8 cellular contexts compared by ENCODE assay signal in the genomic region with DNA sequence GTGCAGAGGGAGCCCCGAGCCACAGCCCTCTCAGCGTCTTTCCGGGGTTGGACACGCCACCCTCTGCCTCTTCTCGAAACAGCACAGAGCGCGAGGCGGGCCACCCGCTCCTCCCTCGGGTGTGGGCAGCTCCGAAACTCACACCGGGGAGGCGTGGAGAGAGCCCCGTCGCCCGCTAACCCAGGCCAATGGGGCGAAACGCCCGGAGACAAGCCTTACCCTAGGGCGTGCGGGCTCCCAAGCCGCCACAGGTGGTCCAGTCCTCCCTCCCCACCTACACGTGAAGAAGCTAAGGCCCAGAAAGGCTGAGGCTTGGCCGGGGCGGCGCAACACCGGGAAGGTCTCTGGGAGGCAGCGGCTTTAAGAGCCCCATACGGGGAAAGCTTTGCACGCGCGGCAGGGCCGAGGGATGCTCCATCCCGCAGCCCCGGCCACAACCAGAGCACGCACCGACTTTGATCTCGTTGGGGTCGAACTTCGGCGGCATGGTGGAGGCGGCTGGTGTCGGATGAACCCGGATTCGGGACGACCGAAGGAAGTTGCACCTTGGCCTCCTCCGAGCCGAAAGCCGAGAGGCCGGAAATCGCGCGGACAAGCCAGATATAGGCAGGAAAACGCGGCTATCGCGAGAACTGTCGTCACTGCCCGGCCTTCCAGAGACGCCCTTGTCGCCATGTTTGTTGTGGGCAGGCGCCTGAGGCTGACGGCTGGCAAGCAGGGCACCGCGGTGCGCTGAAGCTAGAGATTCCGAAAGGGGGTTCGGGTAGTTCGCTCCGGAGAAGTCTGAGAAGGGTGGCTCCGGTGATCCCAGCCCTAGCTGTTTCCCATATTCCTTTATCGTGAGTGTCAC. TPM values are rescaled to one million over a fixed set of nuclear protein-coding genes. Genes with fewer than 3 reads are reported as not detected.
DNase-seq lines count a peak whose midpoint lies in the region; ATAC-seq and TF ChIP-seq lines count a peak whose summit lies in the region.

A gene (plus strand): TSS at position 680 of the 850 bp plus-strand sequence. CDS start 3,018 bp downstream, outside the sequence.
A gene (minus strand): TSS at position 576 of the 850 bp plus-strand sequence. CDS start 89 bp downstream, at position 487.

- POLR2A ChIA-PET in PC-9 (lab: Charles Lee; ENCODE audit: unreplicated experiment), result interaction anchor here (0.6 to 1.2 kb wide), 6 partner anchors 27 to 1884 kb away, joined by 3 read pairs; a partner anchor contains a TSS

- H3K36me3 ChIP-seq in PC-9 (ENCODE audit: low read depth) (peaks cover 49% of the 10 kb centered on the region), mucosa of rectum (ENCODE audit: control insufficient read depth in 2 of 2, insufficient read depth in 2 of 2, low read length in 2 of 2) (peaks cover 41 to 43% of the 10 kb centered on the region in 2 donors)

- peaks cover 43% of the 10 kb centered on the region for H4K20me1 ChIP-seq in PC-9 (ENCODE audit: insufficient read depth)

- H3K4me2 ChIP-seq in PC-9, result peak within 1 kb of the TSS; percentile 98

- ATAC-seq in GM21619 (IDR thresholded peaks at IDR 0.05; ENCODE audit: unreplicated experiment), result peak; percentile 60

- in situ Hi-C loops in KBM-7 (cut with MboI; ENCODE audit: low pct_unique_long_range_greater_than_20kb, low sequenced_read_pairs), result no loop called here

- no peaks in the 10 kb centered on the region for H3K27me3 ChIP-seq in PC-9 (ENCODE audit: insufficient read depth, low read depth)
- no peaks in the 10 kb centered on the region for H3K27me3 ChIP-seq in mucosa of rectum (ENCODE audit: control insufficient read depth in 2 of 2, insufficient read depth in 2 of 2, low read length in 2 of 2)

- H3K9ac ChIP-seq in mucosa of rectum (ENCODE audit: low read depth in 1 of 2, low read length in 2 of 2), result peak within 1 kb of the TSS; percentile 87 to 96

- H3K4me3 ChIP-seq in PC-9 (peak within 1 kb of the TSS; percentile 99), epithelial cell of proximal tubule (ENCODE audit: low read depth, low read length) (peak within 1 kb of the TSS; percentile 97), mucosa of rectum (ENCODE audit: low read length in 2 of 2) (peak within 1 kb of the TSS; percentile 94 to 96)

- H3K27ac ChIP-seq in PC-9 (peak within 1 kb of the TSS; percentile 95), mucosa of rectum (ENCODE audit: low read depth in 2 of 2, low read length in 2 of 2) (peak within 1 kb of the TSS; percentile 92 to 94)

- no peak for TF ChIP-seq CTCF in PC-9 (conservative IDR thresholded peaks at IDR 0.05)
- TF ChIP-seq CTCF in epithelial cell of proximal tubule (conservative IDR thresholded peaks at IDR 0.05; ENCODE audit: low read depth, low read length), result no peak

- peaks cover 51% of the 10 kb centered on the region for H3F3A ChIP-seq in PC-9 (ENCODE audit: insufficient read depth, low read depth)

- BruUV-seq in PC-9 (replicated peaks; lab: Mats Ljungman, UMichigan), result no TSS peak

- H3K9me3 ChIP-seq in PC-9 (ENCODE audit: insufficient read depth, low read depth) (no peaks in the 10 kb centered on the region), mucosa of rectum (ENCODE audit: control insufficient read depth in 2 of 2, low read length in 2 of 2) (no peaks in the 10 kb centered on the region)

- peaks cover 46% of the 10 kb centered on the region for H3K79me2 ChIP-seq in PC-9 (ENCODE audit: low read depth)

- H2AFZ ChIP-seq in PC-9, result peak within 1 kb of the TSS; percentile 88

- peaks cover 23% of the 10 kb centered on the region for H3K4me1 ChIP-seq in PC-9 (replicated peaks; ENCODE audit: insufficient read depth)
- peaks cover 22 to 30% of the 10 kb centered on the region in 2 donors for H3K4me1 ChIP-seq in mucosa of rectum (ENCODE audit: control insufficient read depth in 2 of 2, insufficient read depth in 2 of 2, low read length in 2 of 2)

- intact Hi-C loops in PC-9 (cut with micrococcal nuclease; ENCODE audit: unreplicated experiment), result loop anchor here (2.0 to 10.0 kb wide), 3 partner anchors 26 to 506 kb away; a partner anchor contains a TSS

- DNase-seq in DMS153 treated with DMSO at 0.1 percent for 48 hours (lab: John Stamatoyannopoulos, UW; ENCODE audit: unreplicated experiment), result peak; percentile 79
- DNase-seq in KBM-7, result peak; percentile 95
- DNase-seq in PC-9, result peak; percentile 78 to 97
- peak; percentile 100 for DNase-seq in activated T-cell treated with anti-CD3 and anti-CD28 coated beads, Interleukin-2, amount 50 U/mL, for 1 hour
- peak; percentile 52 for DNase-seq in epithelial cell of proximal tubule (ENCODE audit: low read depth)
- peak; percentile 91 to 99 for DNase-seq in stimulated activated CD8-positive, alpha-beta memory T cell treated with anti-CD3 and anti-CD28 coated beads, Interleukin-4, amount 100 ng/mL, for 4 hours (ENCODE audit: low read depth in 2 of 2, low spot score in 1 of 2)

- CTCF ChIA-PET in PC-9 (lab: Charles Lee), result interaction anchor here (0.7 to 1.5 kb wide), 2 partner anchors 284 to 350 kb away, joined by 3 read pairs; a partner anchor contains a TSS

- no peaks in the 10 kb centered on the region for H3K9me2 ChIP-seq in PC-9 (ENCODE audit: insufficient read depth)

RNA-seq across cellular contexts. Expression of the first gene that starts in this region (rescaled TPM):
- total RNA-seq in PC-9 (2021) (44.0 and 63.9 TPM in 2 replicates), epithelial cell of proximal tubule (14.5 and 17.1 TPM in 2 replicates)

RNA-seq across cellular contexts. Expression of the second gene that starts in this region (rescaled TPM):
- total RNA-seq in PC-9 (2021) (1,648 and 1,717 TPM in 2 replicates), epithelial cell of proximal tubule (3,182 and 3,187 TPM in 2 replicates)

Comparison
In these comparisons a context has a peak if more than half of its experiments do, and no peak if none do; other contexts are left out.
1. Peak in every context shown above with its lines: DNase-seq, ATAC-seq, H3K4me3 ChIP-seq and H3K27ac ChIP-seq.